Comparison of ENCODE assay signal across 10 cellular contexts in the genomic region with DNA sequence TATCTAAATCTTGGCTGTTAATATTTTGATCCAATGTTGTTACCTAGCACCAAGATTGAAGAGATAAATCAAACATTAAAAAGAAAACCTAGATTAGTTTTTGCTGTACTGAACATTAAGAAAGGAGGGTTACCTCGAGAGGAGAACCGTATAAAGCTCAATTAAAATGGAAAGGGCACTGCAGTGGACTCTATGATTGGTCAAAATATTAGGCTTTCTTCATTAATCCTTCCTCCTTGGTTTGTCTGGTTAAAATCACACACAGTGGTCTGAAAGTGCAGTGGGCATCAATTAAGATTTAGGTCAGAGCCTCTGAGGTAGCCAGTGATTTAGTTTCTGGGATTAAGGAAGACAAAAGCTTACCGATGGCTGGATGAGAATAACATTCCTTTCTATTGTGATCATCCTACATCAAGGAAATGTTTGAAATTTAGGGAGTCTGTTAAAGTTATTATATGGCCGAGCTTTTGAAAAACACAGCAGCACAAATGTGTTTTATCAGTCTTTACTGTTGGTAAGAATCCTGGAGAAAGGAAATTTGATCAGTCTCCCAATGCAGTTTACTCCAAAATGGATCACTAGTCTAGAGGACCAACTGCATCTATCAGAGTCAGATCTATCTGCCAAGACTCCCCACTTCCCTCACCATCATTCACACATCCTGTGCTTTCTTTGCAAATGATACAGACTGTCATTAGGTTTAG.
DNase-seq lines count a peak whose midpoint lies in the region; ATAC-seq and TF ChIP-seq lines count a peak whose summit lies in the region.
"Had no signal": no experiment of that assay in that cellular context is flagged by ENCODE, and none has a peak within 500 bp of the region (broad histone marks: within the 10 kb centered on the region; RNA-seq: fewer than 3 reads in every experiment).

No MANE protein-coding gene starts in this region.

- no peaks in the 10 kb centered on the region for H3K36me3 Mint-ChIP-seq in osteocyte (ENCODE audit: unreplicated experiment)
- H3K36me3 Mint-ChIP-seq in naive thymus-derived CD8-positive, alpha-beta T cell = peaks cover 10 to 57% (median 34%) of the 10 kb centered on the region in 3 donors

- H3K9me3 Mint-ChIP-seq in osteocyte (ENCODE audit: unreplicated experiment) = no peaks in the 10 kb centered on the region
- peaks cover 0 to 2% (median 0%) of the 10 kb centered on the region in 9 donors for H3K9me3 Mint-ChIP-seq in naive thymus-derived CD8-positive, alpha-beta T cell

- POLR2A ChIA-PET in naive thymus-derived CD8-positive, alpha-beta T cell (lab: Charles Lee) = no interaction called here

- ATAC-seq in naive thymus-derived CD8-positive, alpha-beta T cell = no peak
- ATAC-seq in HG03108 (IDR thresholded peaks at IDR 0.05; ENCODE audit: unreplicated experiment) = no peak

- DNase-seq in EL (peak; percentile 35), M059J (ENCODE audit: low read depth) (peak; percentile 82), dermis blood vessel endothelial cell (peak; percentile 78), osteocyte (ENCODE audit: extremely low spot score, unreplicated experiment) (no peak), NCI-H128 (lab: John Stamatoyannopoulos, UW; ENCODE audit: unreplicated experiment) (no peak)
- no peak for DNase-seq in naive thymus-derived CD8-positive, alpha-beta T cell
- no peak for DNase-seq in activated effector memory CD4-positive, alpha-beta T cell treated with Interleukin-2 at 50 U/mL for 16 hours
- DNase-seq: hypothalamus, NCI-H526 had no signal

- no peaks in the 10 kb centered on the region for H3K27me3 Mint-ChIP-seq in osteocyte (ENCODE audit: unreplicated experiment)
- no peaks in the 10 kb centered on the region for H3K27me3 Mint-ChIP-seq in naive thymus-derived CD8-positive, alpha-beta T cell

- H3K4me3 Mint-ChIP-seq in osteocyte (ENCODE audit: unreplicated experiment) = no peak overlapping the region
- peak overlapping the region in 4 of 10 donors; percentile 11 to 41 (median 25) for H3K4me3 Mint-ChIP-seq in naive thymus-derived CD8-positive, alpha-beta T cell

- no peak for TF ChIP-seq CTCF in osteocyte (IDR thresholded peaks at IDR 0.05)

- H3K27ac Mint-ChIP-seq in osteocyte (ENCODE audit: unreplicated experiment) = peak overlapping the region; percentile 17
- H3K27ac Mint-ChIP-seq in naive thymus-derived CD8-positive, alpha-beta T cell = peak overlapping the region in 5 of 10 donors; percentile 12 to 87 (median 79)

- H3K4me1 Mint-ChIP-seq in osteocyte (ENCODE audit: unreplicated experiment) = peaks cover 23% of the 10 kb centered on the region
- peaks cover 31 to 85% (median 71%) of the 10 kb centered on the region in 4 donors for H3K4me1 Mint-ChIP-seq in naive thymus-derived CD8-positive, alpha-beta T cell

Comparison
In these comparisons a context has a peak if more than half of its experiments do, and no peak if none do; other contexts are left out.
1. DNase-seq: peak in EL (single experiment), M059J (single experiment) and dermis blood vessel endothelial cell (single experiment); none in osteocyte (single experiment), naive thymus-derived CD8-positive, alpha-beta T cell (0 of 10), NCI-H128 (single experiment) and activated effector memory CD4-positive, alpha-beta T cell treated with Interleukin-2 at 50 U/mL for 16 hours (single experiment).